Comparison of ENCODE assay signal across 23 cellular contexts in genomic region chr11:69647349-69647748, GRCh38. TPM values are rescaled to one million over a fixed set of nuclear protein-coding genes. Genes with fewer than 3 reads are reported as not detected.
DNase-seq lines count a peak whose midpoint lies in the region; ATAC-seq and TF ChIP-seq lines count a peak whose summit lies in the region.
"Had no signal": no experiment of that assay in that cellular context is flagged by ENCODE, and none has a peak within 500 bp of the region (broad histone marks: within the 10 kb centered on the region; RNA-seq: fewer than 3 reads in every experiment).

No MANE protein-coding gene starts in this region.

- peaks cover 15% of the 10 kb centered on the region; the same call in 1 of the 2 replicates for H3K79me2 ChIP-seq in GM23338 (replicated peaks; ENCODE audit: insufficient read depth)

- H2BK15ac ChIP-seq in mesenchymal stem cell (ENCODE audit: low read depth, poor library complexity, severe bottlenecking), result no peak overlapping the region

- H3K4ac ChIP-seq in mesenchymal stem cell (ENCODE audit: low read depth in 1 of 2, low read length in 2 of 2), result peak overlapping the region in 1 of 2 experiments; percentile 19

- H4K8ac ChIP-seq in mesenchymal stem cell (ENCODE audit: low read length), result no peak overlapping the region

- WGBS in mesenchymal stem cell, result 94% methylated on average over 14 of the region's 14 CpGs

- no peak overlapping the region for H4K91ac ChIP-seq in mesenchymal stem cell (ENCODE audit: low read length)

- H3K9ac ChIP-seq in mesenchymal stem cell (ENCODE audit: low read length), result peak overlapping the region; percentile 100

- H3K14ac ChIP-seq in mesenchymal stem cell (ENCODE audit: low read length in 2 of 2), result peak overlapping the region in 1 of 2 experiments; percentile 39

- TF ChIP-seq CTCF in AG04450 (IDR thresholded peaks at IDR 0.05; ENCODE audit: low read depth, low read length) (no peak), GM23338 (conservative IDR thresholded peaks at IDR 0.05; ENCODE audit: low read depth in 2 of 2) (no peak), left lung (IDR thresholded peaks at IDR 0.05) (no peak)

- no peak overlapping the region for H3K4me3 Mint-ChIP-seq in GM23338
- no peak overlapping the region for H3K4me3 Mint-ChIP-seq in T-helper 17 cell
- H3K4me3 Mint-ChIP-seq: activated B cell treated with CpG ODN at 0.5 μM for 24 hours; activated CD8-positive, alpha-beta T cell treated with anti-CD3 and anti-CD28 coated beads, Interleukin-2, amount 10 ng/mL, durations not matched to agents 7 days and 5 days; activated naive CD8-positive, alpha-beta T cell treated with anti-CD3 and anti-CD28 coated beads, Interleukin-2, amount 10 ng/mL, durations not matched to agents 7 days and 5 days had no signal

- H3K9me3 Mint-ChIP-seq in GM23338, result no peaks in the 10 kb centered on the region; the same call in 2 of the 3 replicates
- H3K9me3 Mint-ChIP-seq: activated B cell treated with CpG ODN at 0.5 μM for 24 hours; activated naive CD8-positive, alpha-beta T cell treated with anti-CD3 and anti-CD28 coated beads, Interleukin-2, amount 10 ng/mL, durations not matched to agents 7 days and 5 days had no signal

- DNase-seq in AG04450 (ENCODE audit: low read depth, low spot score) (no peak), GM23338 (ENCODE audit: low spot score) (no peak), T-helper 17 cell (no peak), mesenchymal stem cell (no peak), cortex of kidney (lab: John Stamatoyannopoulos, UW) (no peak), NCI-H345 treated with DMSO at 0.1 percent for 48 hours (lab: John Stamatoyannopoulos, UW; ENCODE audit: unreplicated experiment) (no peak), left lung (no peak)
- no peak for DNase-seq in activated effector memory CD4-positive, alpha-beta T cell treated with anti-CD3 and anti-CD28 coated beads, Interleukin-2, amount 50 U/mL, for 16 hours
- DNase-seq: activated B cell treated with CpG ODN at 0.5 μM for 24 hours; activated CD8-positive, alpha-beta T cell treated with anti-CD3 and anti-CD28 coated beads, Interleukin-2, amount 10 ng/mL, durations not matched to agents 7 days and 5 days; activated naive CD8-positive, alpha-beta T cell treated with anti-CD3 and anti-CD28 coated beads, Interleukin-2, amount 10 ng/mL, durations not matched to agents 7 days and 5 days; activated T-cell treated with anti-CD3 and anti-CD28 coated beads, Interleukin-2, amount 50 U/mL, for 48 hours; dermis blood vessel endothelial cell; erythroblast; NCI-H146; NCI-H748 treated with DMSO at 0.1 percent for 48 hours; occipital lobe; stimulated activated CD4-positive, alpha-beta T cell treated with anti-CD3 and anti-CD28 coated beads, Interleukin-1b, Interleukin-23, amount 100 ng/mL, for 48 hours; stomach had no signal

- intact Hi-C loops in left lung (cut with DNase I), result loop anchor here in 1 of 2 donors (10.0 kb wide), 2 partner anchors 353 to 543 kb away; partner anchors contain the start of gene MYEOV

- H3K23ac ChIP-seq in mesenchymal stem cell (ENCODE audit: low read length in 2 of 2), result no peak overlapping the region

- peak overlapping the region; percentile 47 for H3K27ac ChIP-seq in AG04450 (ENCODE audit: low read depth, low read length)
- no peak overlapping the region for H3K27ac ChIP-seq in GM23338 (ENCODE audit: low read depth)
- H3K27ac ChIP-seq in mesenchymal stem cell (ENCODE audit: low read length, poor library complexity, severe bottlenecking), result no peak overlapping the region
- no peak overlapping the region for H3K27ac ChIP-seq in left lung
- H3K27ac ChIP-seq: stomach had no signal

- H3K9me3 ChIP-seq in AG04450 (ENCODE audit: control insufficient read depth, insufficient read depth, low read length) (no peaks in the 10 kb centered on the region; the same call in 1 of the 2 replicates), T-helper 17 cell (ENCODE audit: control insufficient read depth, low read length, poor library complexity, severe bottlenecking) (no peaks in the 10 kb centered on the region), mesenchymal stem cell (ENCODE audit: control insufficient read depth, low read length) (no peaks in the 10 kb centered on the region), left lung (no peaks in the 10 kb centered on the region)
- H3K9me3 ChIP-seq: stomach, upper lobe of left lung had no signal

- H3K27ac Mint-ChIP-seq in GM23338 (no peak overlapping the region), T-helper 17 cell (peak overlapping the region; percentile 6)
- H3K27ac Mint-ChIP-seq: activated B cell treated with CpG ODN at 0.5 μM for 24 hours; activated CD8-positive, alpha-beta T cell treated with anti-CD3 and anti-CD28 coated beads, Interleukin-2, amount 10 ng/mL, durations not matched to agents 7 days and 5 days; activated naive CD8-positive, alpha-beta T cell treated with anti-CD3 and anti-CD28 coated beads, Interleukin-2, amount 10 ng/mL, durations not matched to agents 7 days and 5 days had no signal

- H2AFZ ChIP-seq in GM23338 (no peak overlapping the region), mesenchymal stem cell (ENCODE audit: low read depth, low read length) (no peak overlapping the region)

- no peak overlapping the region for H3K4me3 ChIP-seq in AG04450 (ENCODE audit: low read depth, low read length)
- H3K4me3 ChIP-seq in GM23338, result no peak overlapping the region
- no peak overlapping the region for H3K4me3 ChIP-seq in mesenchymal stem cell (ENCODE audit: insufficient read depth in 1 of 2, low read depth in 1 of 2, low read length in 2 of 2)
- no peak overlapping the region for H3K4me3 ChIP-seq in left lung
- H3K4me3 ChIP-seq: stomach, upper lobe of left lung had no signal

- no peak overlapping the region for H2BK12ac ChIP-seq in mesenchymal stem cell (ENCODE audit: low read length in 2 of 2)

- H3K9me2 ChIP-seq in GM23338 (ENCODE audit: insufficient read depth), result no peaks in the 10 kb centered on the region

- H3K36me3 Mint-ChIP-seq in GM23338 (ENCODE audit: low read depth), result peaks cover 75% of the 10 kb centered on the region
- H3K36me3 Mint-ChIP-seq in T-helper 17 cell (ENCODE audit: low read depth), result no peaks in the 10 kb centered on the region
- H3K36me3 Mint-ChIP-seq: activated naive CD8-positive, alpha-beta T cell treated with anti-CD3 and anti-CD28 coated beads, Interleukin-2, amount 10 ng/mL, durations not matched to agents 7 days and 5 days had no signal

- H3K27me3 Mint-ChIP-seq in GM23338 (ENCODE audit: insufficient read depth, low read depth, poor library complexity), result peaks cover 15% of the 10 kb centered on the region
- no peaks in the 10 kb centered on the region for H3K27me3 Mint-ChIP-seq in T-helper 17 cell
- H3K27me3 Mint-ChIP-seq: activated B cell treated with CpG ODN at 0.5 μM for 24 hours; activated naive CD8-positive, alpha-beta T cell treated with anti-CD3 and anti-CD28 coated beads, Interleukin-2, amount 10 ng/mL, durations not matched to agents 7 days and 5 days had no signal

- H3K27me3 ChIP-seq in AG04450 (ENCODE audit: control insufficient read depth, insufficient read depth, low read length) (no peaks in the 10 kb centered on the region), GM23338 (ENCODE audit: insufficient read depth) (peaks cover under 1% of the 10 kb centered on the region; the same call in 1 of the 2 replicates), mesenchymal stem cell (ENCODE audit: control insufficient read depth in 1 of 2, insufficient read depth in 1 of 2, low read length in 2 of 2) (no peaks in the 10 kb centered on the region), left lung (peaks cover 0 to 23% of the 10 kb centered on the region in 2 donors)
- H3K27me3 ChIP-seq: upper lobe of left lung had no signal

- H2BK5ac ChIP-seq in mesenchymal stem cell (ENCODE audit: low read depth, low read length, poor library complexity, severe bottlenecking), result no peak overlapping the region

- peaks cover 5% of the 10 kb centered on the region; the same call in 1 of the 2 replicates for H3K4me1 ChIP-seq in GM23338 (ENCODE audit: insufficient read depth)
- peaks cover 33% of the 10 kb centered on the region for H3K4me1 ChIP-seq in mesenchymal stem cell (ENCODE audit: control insufficient read depth, insufficient read depth, low read depth, low read length)
- peaks cover 10 to 26% of the 10 kb centered on the region in 2 donors for H3K4me1 ChIP-seq in left lung

- H3K36me3 ChIP-seq in GM23338 (ENCODE audit: insufficient read depth) (peaks cover 12% of the 10 kb centered on the region), mesenchymal stem cell (ENCODE audit: control insufficient read depth in 1 of 2, insufficient read depth in 2 of 2, low read depth in 1 of 2, low read length in 2 of 2) (peaks cover 86 to 89% of the 10 kb centered on the region in 2 experiments), left lung (peaks cover 0 to 57% of the 10 kb centered on the region in 2 donors)

- peaks cover 29% of the 10 kb centered on the region for H3K79me1 ChIP-seq in mesenchymal stem cell (replicated peaks; ENCODE audit: low read length, poor library complexity, severe bottlenecking)

- POLR2A ChIA-PET in AG04450 (lab: Yijun Ruan, JAX), result interaction anchor here (1.3 kb wide), 1 partner anchor 8 kb away, joined by 3 read pairs; no protein-coding TSS in a partner anchor

- no peak overlapping the region for H2BK120ac ChIP-seq in mesenchymal stem cell (ENCODE audit: low read depth, low read length)

- CTCF ChIA-PET in AG04450 (lab: Charles Lee), result no interaction called here

- H3K18ac ChIP-seq in mesenchymal stem cell (ENCODE audit: low read depth in 1 of 2, low read length in 2 of 2), result peak overlapping the region in 1 of 2 experiments; percentile 73

- H3K4me2 ChIP-seq in GM23338 (no peak overlapping the region), mesenchymal stem cell (ENCODE audit: low read length, poor library complexity, severe bottlenecking) (no peak overlapping the region)

- ATAC-seq in GM23338 (no peak), T-helper 17 cell (no peak), left lung (no peak)
- ATAC-seq: activated CD8-positive, alpha-beta T cell treated with anti-CD3 and anti-CD28 coated beads, Interleukin-2, amount 10 ng/mL, durations not matched to agents 7 days and 5 days; sciatic nerve had no signal

- no peak overlapping the region for H2AK5ac ChIP-seq in mesenchymal stem cell (ENCODE audit: low read length, severe bottlenecking)

- 0 out of 2 replicates have a peak, but pooled peaks cover 4% of the 10 kb centered on the region for H3F3A ChIP-seq in GM23338 (replicated peaks; ENCODE audit: low read depth)

- peaks cover 7% of the 10 kb centered on the region for H4K20me1 ChIP-seq in GM23338 (replicated peaks; ENCODE audit: insufficient read depth)

- H3K4me1 Mint-ChIP-seq in GM23338, result peaks cover 3% of the 10 kb centered on the region; the same call in 2 of the 3 replicates
- peaks cover 3% of the 10 kb centered on the region for H3K4me1 Mint-ChIP-seq in T-helper 17 cell
- H3K4me1 Mint-ChIP-seq: activated naive CD8-positive, alpha-beta T cell treated with anti-CD3 and anti-CD28 coated beads, Interleukin-2, amount 10 ng/mL, durations not matched to agents 7 days and 5 days had no signal

RNA-seq across cellular contexts. Expression of gene CCND1, which starts 6.4 kb away (rescaled TPM):
- polyA plus RNA-seq in AG04450 (2011; rRNA removed), result 249 and 276 TPM in 2 replicates
- 459 and 741 TPM in 2 replicates for polyA minus RNA-seq in AG04450 (2011; rRNA and poly(A)+ RNA removed)
- total RNA-seq in GM23338 (2014; rRNA removed; shearing (Covaris generic)), result 99.1 and 109 TPM in 2 replicates
- polyA plus RNA-seq in GM23338 (2016; fragmentation: Nextera tagmentation; extraction: Ambion mirVana), result 159 and 183 TPM in 2 replicates
- 1 to 10 TPM; 1.1 to 3.9 TPM for total RNA-seq in T-helper 17 cell
- 324 TPM for polyA plus RNA-seq in mesenchymal stem cell (2013, experiment 1 of 2)
- polyA plus RNA-seq in mesenchymal stem cell (2013, experiment 2 of 2), result 321 TPM
- 100 to 1,000 TPM; 243 to 581 TPM for total RNA-seq in left lung

RNA-seq across cellular contexts. Expression of gene LTO1, which starts 27.8 kb away (rescaled TPM):
- polyA plus RNA-seq in AG04450 (2011; rRNA removed), result 15.7 and 18.3 TPM in 2 replicates
- polyA minus RNA-seq in AG04450 (2011; rRNA and poly(A)+ RNA removed), result 8.3 and 10.1 TPM in 2 replicates
- 12.9 and 20.1 TPM in 2 replicates for total RNA-seq in GM23338 (2014; rRNA removed; shearing (Covaris generic))
- 23.2 and 23.3 TPM in 2 replicates for polyA plus RNA-seq in GM23338 (2016; fragmentation: Nextera tagmentation; extraction: Ambion mirVana)
- total RNA-seq in T-helper 17 cell, result 10 to 100 TPM; 33.4 to 43.2 TPM
- 12.8 TPM for polyA plus RNA-seq in mesenchymal stem cell (2013, experiment 1 of 2)
- 12.4 TPM for polyA plus RNA-seq in mesenchymal stem cell (2013, experiment 2 of 2)
- total RNA-seq in left lung, result 10 to 100 TPM; 18.0 to 21.6 TPM

RNA-seq across cellular contexts. Expression of gene FGF19, which starts 56.5 kb away (rescaled TPM):
- polyA plus RNA-seq in AG04450 (2011; rRNA removed), result not detected in 2 replicates
- polyA minus RNA-seq in AG04450 (2011; rRNA and poly(A)+ RNA removed), result not detected in 2 replicates
- total RNA-seq in GM23338 (2014; rRNA removed; shearing (Covaris generic)), result 27.4 and 36.1 TPM in 2 replicates
- polyA plus RNA-seq in GM23338 (2016; fragmentation: Nextera tagmentation; extraction: Ambion mirVana), result 21.7 and 22.3 TPM in 2 replicates
- total RNA-seq in T-helper 17 cell, result not detected
- polyA plus RNA-seq in mesenchymal stem cell (2013, experiment 1 of 2), result not detected
- 0.01 TPM for polyA plus RNA-seq in mesenchymal stem cell (2013, experiment 2 of 2)
- total RNA-seq in left lung, result not detected
- total RNA-seq: activated B cell treated with CpG ODN at 0.5 μM for 24 hours; activated CD8-positive, alpha-beta T cell treated with anti-CD3 and anti-CD28 coated beads, Interleukin-2, amount 10 ng/mL, durations not matched to agents 7 days and 5 days; activated naive CD8-positive, alpha-beta T cell treated with anti-CD3 and anti-CD28 coated beads, Interleukin-2, amount 10 ng/mL, durations not matched to agents 7 days and 5 days; dermis blood vessel endothelial cell; liver; occipital lobe; sciatic nerve; stomach; T-helper 1 cell treated with Interleukin-12 subunit alpha and Interleukin-12 subunit beta and Interleukin-4 antibody, amounts not matched to agents 30 ng/mL and 1 ng/mL, for 36 hours had no signal
- polyA plus RNA-seq: stomach had no signal

Comparison
In these comparisons a context has a peak if more than half of its experiments do, and no peak if none do; other contexts are left out.
1. RNA of gene CCND1, which starts 6.4 kb away (total RNA-seq): 243 to 581 TPM in left lung and 99.1 to 109 TPM in GM23338; 1.1 to 3.9 TPM in T-helper 17 cell; every median in the first group is over 10 times any median in the second.
2. RNA of gene FGF19, which starts 56.5 kb away (total RNA-seq): 27.4 to 36.1 TPM in GM23338; not detected in T-helper 17 cell and not detected in left lung; every median in the first group is over 10 times any median in the second.